In genomic region chr11:124454552-124454951, GRCh38 we compare ENCODE assay signal across 20 cellular contexts. TPM values are rescaled to one million over a fixed set of nuclear protein-coding genes. Genes with fewer than 3 reads are reported as not detected.
DNase-seq lines count a peak whose midpoint lies in the region; ATAC-seq and TF ChIP-seq lines count a peak whose summit lies in the region.
"Had no signal": no experiment of that assay in that cellular context is flagged by ENCODE, and none has a peak within 500 bp of the region (broad histone marks: within the 10 kb centered on the region; RNA-seq: fewer than 3 reads in every experiment).

No MANE protein-coding gene starts in this region.

- 0 out of 3 replicates have a peak, but pooled peaks cover under 1% of the 10 kb centered on the region for H3K9me3 Mint-ChIP-seq in GM23338

- H3F3A ChIP-seq in GM23338 (replicated peaks; ENCODE audit: low read depth), result no peaks in the 10 kb centered on the region
- no peaks in the 10 kb centered on the region for H3F3A ChIP-seq in MM.1S (ENCODE audit: insufficient read depth, low read length)

- no peaks in the 10 kb centered on the region for H3K27me3 Mint-ChIP-seq in GM23338 (ENCODE audit: insufficient read depth, low read depth, poor library complexity)
- H3K27me3 Mint-ChIP-seq: CD4-positive, alpha-beta memory T cell had no signal

- no peak overlapping the region for H3K4me3 Mint-ChIP-seq in GM23338
- H3K4me3 Mint-ChIP-seq: CD14-positive monocyte; CD4-positive, alpha-beta memory T cell; H9 had no signal

- H3K27ac ChIP-seq in GM23338 (ENCODE audit: low read depth) (no peak overlapping the region), MM.1S (ENCODE audit: low read length) (no peak overlapping the region)
- H3K27ac ChIP-seq: HL-60 had no signal

- H2AFZ ChIP-seq in GM23338 (no peak overlapping the region), MM.1S (ENCODE audit: low read length) (no peak overlapping the region)

- peak; percentile 72 for ATAC-seq in GM18861 (IDR thresholded peaks at IDR 0.05; ENCODE audit: unreplicated experiment)
- no peak for ATAC-seq in GM23338
- no peak for ATAC-seq in HG02840 (IDR thresholded peaks at IDR 0.05; ENCODE audit: low FRiP score, unreplicated experiment)
- no peak for ATAC-seq in HG02571 (IDR thresholded peaks at IDR 0.05; ENCODE audit: unreplicated experiment)
- ATAC-seq: K562 had no signal

- no peak overlapping the region for H3K9ac ChIP-seq in MM.1S (ENCODE audit: low read length)

- H4K20me1 ChIP-seq in GM23338 (replicated peaks; ENCODE audit: insufficient read depth) (no peaks in the 10 kb centered on the region), MM.1S (ENCODE audit: insufficient read depth, low read length) (no peaks in the 10 kb centered on the region)

- no peaks in the 10 kb centered on the region for H3K36me3 Mint-ChIP-seq in GM23338 (ENCODE audit: low read depth)
- H3K36me3 Mint-ChIP-seq: CD14-positive monocyte; CD4-positive, alpha-beta memory T cell had no signal

- no peak overlapping the region for H3K27ac Mint-ChIP-seq in GM23338
- H3K27ac Mint-ChIP-seq: CD14-positive monocyte; CD4-positive, alpha-beta memory T cell; H9 had no signal

- no peak for TF ChIP-seq CTCF in GM23338 (conservative IDR thresholded peaks at IDR 0.05; ENCODE audit: low read depth in 2 of 2)
- no peak for TF ChIP-seq CTCF in MM.1S (IDR thresholded peaks at IDR 0.05; ENCODE audit: low read length)

- H3K36me3 ChIP-seq in GM23338 (ENCODE audit: insufficient read depth), result no peaks in the 10 kb centered on the region
- no peaks in the 10 kb centered on the region for H3K36me3 ChIP-seq in MM.1S (replicated peaks; ENCODE audit: insufficient read depth, low read length)
- H3K36me3 ChIP-seq: BE2C had no signal

- H3K79me2 ChIP-seq in GM23338 (replicated peaks; ENCODE audit: insufficient read depth) (no peaks in the 10 kb centered on the region), MM.1S (ENCODE audit: low read length) (no peaks in the 10 kb centered on the region)

- H3K9me2 ChIP-seq in GM23338 (ENCODE audit: insufficient read depth) (no peaks in the 10 kb centered on the region), MM.1S (replicated peaks; ENCODE audit: insufficient read depth, low read length) (no peaks in the 10 kb centered on the region)

- H3K4me2 ChIP-seq in GM23338 (0 out of 2 replicates have a peak overlapping the region, but pooled peaks have one; percentile 59), MM.1S (ENCODE audit: low read depth, low read length) (no peak overlapping the region)

- no peak overlapping the region for H3K4me3 ChIP-seq in GM23338
- H3K4me3 ChIP-seq in MM.1S (ENCODE audit: low read length), result no peak overlapping the region
- H3K4me3 ChIP-seq: K562 had no signal

- H3K27me3 ChIP-seq in GM23338 (ENCODE audit: insufficient read depth) (no peaks in the 10 kb centered on the region), MM.1S (replicated peaks; ENCODE audit: insufficient read depth, low read length) (no peaks in the 10 kb centered on the region)
- H3K27me3 ChIP-seq: BE2C had no signal

- DNase-seq in GM23338 (ENCODE audit: low spot score) (no peak), MM.1S (peak; percentile 20), anterior cingulate cortex (lab: John Stamatoyannopoulos, UW) (no peak)
- no peak for DNase-seq in central memory CD4-positive, alpha-beta T cell
- DNase-seq: BE2C; CD4-positive, alpha-beta memory T cell; DMS153; DMS79; H9; Karpas-422 had no signal

- H3K9me3 ChIP-seq in MM.1S (replicated peaks; ENCODE audit: insufficient read depth, low read length), result no peaks in the 10 kb centered on the region
- H3K9me3 ChIP-seq: BE2C had no signal

- H3K4me1 ChIP-seq in GM23338 (ENCODE audit: insufficient read depth), result peaks cover 12% of the 10 kb centered on the region
- 0 out of 2 replicates have a peak, but pooled peaks cover 6% of the 10 kb centered on the region for H3K4me1 ChIP-seq in MM.1S (ENCODE audit: low read length)
- H3K4me1 ChIP-seq: BE2C had no signal

- peaks cover 10% of the 10 kb centered on the region for H3K4me1 Mint-ChIP-seq in GM23338
- H3K4me1 Mint-ChIP-seq: CD14-positive monocyte; CD4-positive, alpha-beta memory T cell had no signal

TF ChIP-seq in GM23338, 12 proteins besides CTCF, POLR2A, EP300 and RAD21 (continues in another document):
- TF ChIP-seq STAT1 (IDR thresholded peaks at IDR 0.05; ENCODE audit: unreplicated experiment) (no peak), REST (IDR thresholded peaks at IDR 0.05; ENCODE audit: unreplicated experiment) (no peak), EZH2 (IDR thresholded peaks at IDR 0.05; ENCODE audit: low read depth, unreplicated experiment) (no peak), ETS1 (IDR thresholded peaks at IDR 0.05) (no peak), CREB1 (CRISPR knock-in tag; IDR thresholded peaks at IDR 0.05; ENCODE audit: low read depth) (no peak), ZNF114 (CRISPR knock-in tag; IDR thresholded peaks at IDR 0.05) (no peak), ZNF331 (CRISPR knock-in tag; IDR thresholded peaks at IDR 0.05; ENCODE audit: low read depth) (no peak)

RNA-seq across cellular contexts. Expression of gene OR8B8, which starts 9.1 kb away (rescaled TPM):
- not detected in 2 replicates for total RNA-seq in GM23338 (2014; rRNA removed; shearing (Covaris generic))
- not detected in 2 replicates for polyA plus RNA-seq in GM23338 (2016; fragmentation: Nextera tagmentation; extraction: Ambion mirVana)
- total RNA-seq: A172; CD4-positive, alpha-beta memory T cell; Daoy; H1; H9; HT1080; K562 had no signal
- polyA plus RNA-seq: CD14-positive monocyte; CD4-positive, alpha-beta memory T cell; H1 had no signal

RNA-seq across cellular contexts. Expression of gene OR8B4, which starts 29.9 kb away (rescaled TPM):
- not detected in 2 replicates for total RNA-seq in GM23338 (2014; rRNA removed; shearing (Covaris generic))
- not detected in 2 replicates for polyA plus RNA-seq in GM23338 (2016; fragmentation: Nextera tagmentation; extraction: Ambion mirVana)
- total RNA-seq: A172; CD4-positive, alpha-beta memory T cell; Daoy; H1; H9; HT1080; K562 had no signal
- polyA plus RNA-seq: CD14-positive monocyte; CD4-positive, alpha-beta memory T cell; H1; K562 had no signal

RNA-seq across cellular contexts. Expression of gene OR8B3, which starts 55.7 kb away (rescaled TPM):
- total RNA-seq in GM23338 (2014; rRNA removed; shearing (Covaris generic)), result not detected in 2 replicates
- not detected in 2 replicates for polyA plus RNA-seq in GM23338 (2016; fragmentation: Nextera tagmentation; extraction: Ambion mirVana)
- total RNA-seq: A172; CD4-positive, alpha-beta memory T cell; Daoy; H1; H9; HT1080; K562 had no signal
- polyA plus RNA-seq: CD14-positive monocyte; CD4-positive, alpha-beta memory T cell; H1 had no signal
